In genomic region chr14:20857207-20857606, GRCh38 we compare ENCODE assay signal across 1 cellular context.
TF ChIP-seq lines count a peak whose summit lies in the region.

No MANE protein-coding gene starts in this region.

TF ChIP-seq in HCT116, 20 proteins besides CTCF, POLR2A, EP300 and RAD21 (continued from another document):
- no peak for TF ChIP-seq REST (IDR thresholded peaks at IDR 0.05; ENCODE audit: low read depth)
- no peak for TF ChIP-seq EZH2phosphoT487 (IDR thresholded peaks at IDR 0.05; ENCODE audit: borderline replicate concordance)
- TF ChIP-seq SRF (IDR thresholded peaks at IDR 0.05; ENCODE audit: low read depth) = no peak
- TF ChIP-seq SP1 (IDR thresholded peaks at IDR 0.05; ENCODE audit: low read depth) = no peak
- no peak for TF ChIP-seq POLR2AphosphoS5 (IDR thresholded peaks at IDR 0.05; ENCODE audit: low read depth, low read length)
- no peak for TF ChIP-seq EGR1 (IDR thresholded peaks at IDR 0.05; ENCODE audit: low read depth)
- no peak for TF ChIP-seq SIN3A (IDR thresholded peaks at IDR 0.05; ENCODE audit: low read depth)
- no peak for TF ChIP-seq YY1 (IDR thresholded peaks at IDR 0.05; ENCODE audit: extremely low read depth, insufficient replicate concordance, low read depth, low read length)
- TF ChIP-seq ZFX (IDR thresholded peaks at IDR 0.05) = no peak
- TF ChIP-seq CEBPB (IDR thresholded peaks at IDR 0.05; ENCODE audit: low read depth) = no peak
- TF ChIP-seq ZBTB33 (IDR thresholded peaks at IDR 0.05; ENCODE audit: extremely low read depth, insufficient replicate concordance, low read length) = no peak
